Comparison of ENCODE assay signal across 28 cellular contexts in the genomic region with DNA sequence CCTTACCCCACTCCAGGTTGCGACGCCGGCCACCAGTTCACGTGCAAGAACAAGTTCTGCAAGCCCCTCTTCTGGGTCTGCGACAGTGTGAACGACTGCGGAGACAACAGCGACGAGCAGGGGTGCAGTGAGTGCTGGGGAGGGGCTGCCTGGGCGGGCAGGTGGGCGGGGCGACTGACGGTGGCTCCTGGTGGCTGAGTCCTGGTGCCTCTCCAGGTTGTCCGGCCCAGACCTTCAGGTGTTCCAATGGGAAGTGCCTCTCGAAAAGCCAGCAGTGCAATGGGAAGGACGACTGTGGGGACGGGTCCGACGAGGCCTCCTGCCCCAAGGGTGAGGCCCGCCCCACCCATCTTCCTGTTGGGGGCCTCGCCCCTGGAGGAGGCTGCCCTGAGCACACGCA. TPM values are rescaled to one million over a fixed set of nuclear protein-coding genes. Genes with fewer than 3 reads are reported as not detected.
DNase-seq lines count a peak whose midpoint lies in the region; ATAC-seq and TF ChIP-seq lines count a peak whose summit lies in the region.
"Had no signal": no experiment of that assay in that cellular context is flagged by ENCODE, and none has a peak within 500 bp of the region (broad histone marks: within the 10 kb centered on the region; RNA-seq: fewer than 3 reads in every experiment).

No MANE protein-coding gene starts in this region.

- WGBS in neuronal stem cell (ENCODE audit: extremely low coverage in 2 of 2, insufficient read length in 2 of 2, insufficient replicate concordance in 1 of 2), 2 donors = no CpG with 5 or more reads among the region's 22 CpGs
- WGBS in aorta, 2 donors = 83 to 85% methylated on average over 22 of the region's 22 CpGs

- ATAC-seq in GM23338 (peak; percentile 27; the same call in 2 of the 3 replicates), WTC11 (peak; percentile 28; the same call in 1 of the 2 replicates), foreskin keratinocyte (no peak), HG02763 (IDR thresholded peaks at IDR 0.05; ENCODE audit: unreplicated experiment) (no peak), aorta (ENCODE audit: low FRiP score) (no peak)
- ATAC-seq: CD8-positive, alpha-beta T cell had no signal

- H3K27me3 Mint-ChIP-seq in GM23338 (ENCODE audit: insufficient read depth, low read depth, poor library complexity) (peaks cover 5% of the 10 kb centered on the region), WTC11 (ENCODE audit: low read depth) (no peaks in the 10 kb centered on the region)
- H3K27me3 Mint-ChIP-seq: B cell; CD4-positive, alpha-beta T cell had no signal

- POLR2A ChIA-PET in WTC11 (lab: Charles Lee) = interaction anchor here (0.6 kb wide), 1 partner anchor 1512 kb away, joined by 4 read pairs; no protein-coding TSS in a partner anchor

- H2AFZ ChIP-seq in GM23338 = no peak overlapping the region
- H2AFZ ChIP-seq in neuronal stem cell (ENCODE audit: low read length) = no peak overlapping the region

- no peak overlapping the region for H3K14ac ChIP-seq in neuronal stem cell (ENCODE audit: low read length)

- no peak overlapping the region for H3K23ac ChIP-seq in neuronal stem cell (ENCODE audit: low read depth, low read length, poor library complexity)

- H2BK5ac ChIP-seq in neuronal stem cell (ENCODE audit: low read length) = peak overlapping the region; percentile 66

- intact Hi-C loops in aorta (cut with DNase I) = no loop called here

- H3K79me2 ChIP-seq in GM23338 (replicated peaks; ENCODE audit: insufficient read depth) = no peaks in the 10 kb centered on the region

- peaks cover 4% of the 10 kb centered on the region; the same call in 1 of the 3 replicates for H3K9me3 Mint-ChIP-seq in GM23338
- peaks cover 7% of the 10 kb centered on the region for H3K9me3 Mint-ChIP-seq in WTC11
- H3K9me3 Mint-ChIP-seq: CD4-positive, alpha-beta T cell; CD8-positive, alpha-beta T cell had no signal

- H4K91ac ChIP-seq in neuronal stem cell (ENCODE audit: low read depth, low read length, poor library complexity) = no peak overlapping the region

- H3K27ac ChIP-seq in GM23338 (ENCODE audit: low read depth) (no peak overlapping the region), foreskin keratinocyte (peak overlapping the region; percentile 85), neuronal stem cell (replicated peaks; ENCODE audit: low read length) (no peak overlapping the region), aorta (ENCODE audit: low read depth in 1 of 2, low read length in 2 of 2) (no peak overlapping the region)
- H3K27ac ChIP-seq: 22Rv1; A549; BLaER1 treated with 17β-estradiol and CSF1 and Interleukin-3, amounts not matched to agents 10 nM and 100 nM; C4-2B had no signal

- H3K4me3 ChIP-seq in GM23338 = no peak overlapping the region
- no peak overlapping the region for H3K4me3 ChIP-seq in neuronal stem cell (ENCODE audit: low read length in 2 of 2)
- no peak overlapping the region for H3K4me3 ChIP-seq in aorta (ENCODE audit: low read length in 2 of 2)
- H3K4me3 ChIP-seq: A549; BLaER1 treated with 17β-estradiol and CSF1 and Interleukin-3, amounts not matched to agents 10 nM and 100 nM had no signal

- no peak for DNase-seq in GM23338 (ENCODE audit: low spot score)
- no peak for DNase-seq in WTC11 (ENCODE audit: low spot score)
- DNase-seq in foreskin keratinocyte = no peak
- no peak for DNase-seq in neuronal stem cell (ENCODE audit: low spot score)
- no peak for DNase-seq in NCI-H128 (lab: John Stamatoyannopoulos, UW; ENCODE audit: unreplicated experiment)
- no peak for DNase-seq in hypothalamus (lab: John Stamatoyannopoulos, UW)
- DNase-seq in aorta = no peak
- DNase-seq: AML-193; Caco-2; Calu3; CD4-positive, alpha-beta T cell; CD8-positive, alpha-beta T cell; DMS153; DMS53; DMS79; DND-41; EL; GDM1 had no signal

- H3K4me1 Mint-ChIP-seq in GM23338 (no peaks in the 10 kb centered on the region; the same call in 2 of the 3 replicates), WTC11 (no peaks in the 10 kb centered on the region)

- H3K4me1 ChIP-seq in GM23338 (ENCODE audit: insufficient read depth) (no peaks in the 10 kb centered on the region), foreskin keratinocyte (peaks cover 5% of the 10 kb centered on the region), neuronal stem cell (ENCODE audit: control insufficient read depth in 2 of 2, insufficient read depth in 1 of 2, low read depth in 1 of 2, low read length in 2 of 2) (peaks cover 0 to 4% of the 10 kb centered on the region in 2 donors), aorta (ENCODE audit: control insufficient read depth in 1 of 2, insufficient read depth in 2 of 2, low read length in 2 of 2) (no peaks in the 10 kb centered on the region)
- H3K4me1 ChIP-seq: A549, Caco-2 had no signal

- H3K27me3 ChIP-seq in GM23338 (ENCODE audit: insufficient read depth) (no peaks in the 10 kb centered on the region), foreskin keratinocyte (no peaks in the 10 kb centered on the region), neuronal stem cell (ENCODE audit: control insufficient read depth in 3 of 3, insufficient read depth in 3 of 3, low read depth in 1 of 3, low read length in 3 of 3) (peaks cover 0 to 15% (median 0%) of the 10 kb centered on the region in 3 experiments), aorta (ENCODE audit: control insufficient read depth in 1 of 2, insufficient read depth in 2 of 2, low read length in 1 of 2) (no peaks in the 10 kb centered on the region)
- H3K27me3 ChIP-seq: BLaER1 treated with 17β-estradiol and CSF1 and Interleukin-3, amounts not matched to agents 10 nM and 100 nM had no signal

- H3K9me2 ChIP-seq in GM23338 (ENCODE audit: insufficient read depth) = no peaks in the 10 kb centered on the region

- H3K4me3 Mint-ChIP-seq in GM23338 = no peak overlapping the region
- no peak overlapping the region for H3K4me3 Mint-ChIP-seq in WTC11
- H3K4me3 Mint-ChIP-seq: B cell; CD4-positive, alpha-beta T cell; CD8-positive, alpha-beta T cell had no signal

- H2AK5ac ChIP-seq in neuronal stem cell (ENCODE audit: low read depth, low read length) = peak overlapping the region; percentile 72

- H3K4ac ChIP-seq in neuronal stem cell (ENCODE audit: low read length) = no peak overlapping the region

- H3K9me3 ChIP-seq in neuronal stem cell (replicated peaks in 1 of 2; ENCODE audit: control insufficient read depth in 2 of 2, insufficient read depth in 1 of 2, low read depth in 1 of 2, low read length in 2 of 2) (peaks cover 5 to 10% of the 10 kb centered on the region in 2 donors), aorta (ENCODE audit: control insufficient read depth, low read length) (no peaks in the 10 kb centered on the region)
- H3K9me3 ChIP-seq: A549, Caco-2 had no signal

- no peak overlapping the region for H4K8ac ChIP-seq in neuronal stem cell (ENCODE audit: low read depth, low read length)

- H2BK12ac ChIP-seq in neuronal stem cell (ENCODE audit: low read length) = peak overlapping the region; percentile 41

- no peak for TF ChIP-seq CTCF in GM23338 (conservative IDR thresholded peaks at IDR 0.05; ENCODE audit: low read depth in 2 of 2)
- no peak for TF ChIP-seq CTCF in WTC11 (IDR thresholded peaks at IDR 0.05)
- TF ChIP-seq CTCF in foreskin keratinocyte (conservative IDR thresholded peaks at IDR 0.05) = no peak

- no peak overlapping the region for H3K27ac Mint-ChIP-seq in GM23338
- no peak overlapping the region for H3K27ac Mint-ChIP-seq in WTC11
- H3K27ac Mint-ChIP-seq: B cell; CD4-positive, alpha-beta T cell; CD8-positive, alpha-beta T cell had no signal

- CTCF ChIA-PET in WTC11 (lab: Charles Lee) = no interaction called here

- no peaks in the 10 kb centered on the region for H3K79me1 ChIP-seq in neuronal stem cell (ENCODE audit: low read depth, low read length)

- H4K20me1 ChIP-seq in GM23338 (replicated peaks; ENCODE audit: insufficient read depth) = no peaks in the 10 kb centered on the region
- H4K20me1 ChIP-seq: BLaER1 treated with 17β-estradiol and CSF1 and Interleukin-3, amounts not matched to agents 10 nM and 100 nM had no signal

- peaks cover 25% of the 10 kb centered on the region for H3K36me3 Mint-ChIP-seq in GM23338 (ENCODE audit: low read depth)
- H3K36me3 Mint-ChIP-seq in WTC11 = peaks cover 15% of the 10 kb centered on the region
- H3K36me3 Mint-ChIP-seq: CD8-positive, alpha-beta T cell had no signal

- no peak overlapping the region for H2BK120ac ChIP-seq in neuronal stem cell (ENCODE audit: low read depth, low read length)

- H3K36me3 ChIP-seq in GM23338 (ENCODE audit: insufficient read depth) (no peaks in the 10 kb centered on the region), neuronal stem cell (replicated peaks in 1 of 2; ENCODE audit: control insufficient read depth in 2 of 2, insufficient read depth in 2 of 2, low read length in 2 of 2) (no peaks in the 10 kb centered on the region), aorta (ENCODE audit: control insufficient read depth in 1 of 2, insufficient read depth in 2 of 2, low read length in 1 of 2) (no peaks in the 10 kb centered on the region)
- H3K36me3 ChIP-seq: BLaER1 treated with 17β-estradiol and CSF1 and Interleukin-3, amounts not matched to agents 10 nM and 100 nM had no signal

- no peaks in the 10 kb centered on the region for H3F3A ChIP-seq in GM23338 (replicated peaks; ENCODE audit: low read depth)

- no peak overlapping the region for H2BK15ac ChIP-seq in neuronal stem cell (ENCODE audit: low read length)

- no peak overlapping the region for H3K9ac ChIP-seq in neuronal stem cell (ENCODE audit: low read depth, low read length, poor library complexity)
- H3K9ac ChIP-seq: BLaER1 treated with 17β-estradiol and CSF1 and Interleukin-3, amounts not matched to agents 10 nM and 100 nM had no signal

- H3K4me2 ChIP-seq in GM23338 = no peak overlapping the region
- no peak overlapping the region for H3K4me2 ChIP-seq in neuronal stem cell (ENCODE audit: insufficient read depth, low read length, poor library complexity, severe bottlenecking)
- H3K4me2 ChIP-seq: A549; BLaER1 treated with 17β-estradiol and CSF1 and Interleukin-3, amounts not matched to agents 10 nM and 100 nM had no signal

- H3K18ac ChIP-seq in neuronal stem cell (ENCODE audit: low read length) = peak overlapping the region; percentile 60

RNA-seq across cellular contexts. Expression of a gene that starts 38.7 kb away (rescaled TPM):
- 32.7 and 36.3 TPM in 2 replicates for total RNA-seq in GM23338 (2014; rRNA removed; shearing (Covaris generic))
- polyA plus RNA-seq in GM23338 (2016; fragmentation: Nextera tagmentation; extraction: Ambion mirVana) (7.9 and 8.3 TPM in 2 replicates), foreskin keratinocyte (76.9 and 79.1 TPM in 2 replicates), aorta (10 to 100 TPM in 1 of 2 donors, under 1 TPM in 1; 0.74 to 14.4 TPM)
- total RNA-seq in WTC11 (2021) (27.5 to 33.9 TPM (median 27.8 TPM) in 3 replicates), foreskin keratinocyte (94.1 and 94.8 TPM in 2 replicates), aorta (1 to 10 TPM; 3.6 to 8.7 TPM)
- polyA plus RNA-seq in neuronal stem cell (2013, experiment 1 of 2) = 0.73 TPM
- polyA plus RNA-seq in neuronal stem cell (2013, experiment 2 of 2) = 0.58 TPM
- total RNA-seq: A172, Daoy, G401 had no signal
- polyA plus RNA-seq: BJ had no signal

Comparison
In these comparisons a context has a peak if more than half of its experiments do, and no peak if none do; other contexts are left out.
1. ATAC-seq: peak in GM23338 (single experiment) and WTC11 (single experiment); none in foreskin keratinocyte (single experiment), HG02763 (single experiment) and aorta (single experiment).